ENCODE assay signal across 16 cellular contexts in the genomic region with DNA sequence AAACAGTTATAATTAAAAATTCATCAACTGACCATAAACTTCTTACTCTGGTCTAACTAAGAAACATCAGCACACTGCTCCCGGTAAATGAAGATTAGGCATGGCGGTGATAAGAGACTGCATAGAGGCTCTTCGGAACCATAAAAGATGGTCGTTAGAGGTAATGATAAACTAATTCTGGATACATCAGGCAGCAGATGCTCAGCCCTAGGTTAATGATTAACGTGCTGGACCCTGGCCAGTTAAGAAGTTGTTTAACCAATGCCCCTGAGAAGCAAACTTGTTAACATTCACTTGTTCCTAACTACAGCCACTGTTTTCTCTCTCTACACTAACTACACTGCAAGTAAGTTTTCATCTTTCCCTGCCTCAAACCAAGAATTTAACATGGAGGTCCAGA.
DNase-seq lines count a peak whose midpoint lies in the region; ATAC-seq, FAIRE-seq and TF ChIP-seq lines count a peak whose summit lies in the region.
"Had no signal": no experiment of that assay in that cellular context is flagged by ENCODE, and none has a peak within 500 bp of the region (broad histone marks: within the 10 kb centered on the region; RNA-seq: fewer than 3 reads in every experiment).

No MANE protein-coding gene starts in this region.

- no peak overlapping the region for H3K27ac Mint-ChIP-seq in CD4-positive, alpha-beta T cell
- H3K27ac Mint-ChIP-seq: HFFc6; stimulated activated naive CD8-positive, alpha-beta T cell treated with anti-CD3 and anti-CD28 coated beads, Interleukin-15, amount 100 ng/mL, for 72 hours had no signal

- H3K9me3 Mint-ChIP-seq in CD4-positive, alpha-beta T cell = no peaks in the 10 kb centered on the region
- H3K9me3 Mint-ChIP-seq: HFFc6; stimulated activated naive CD8-positive, alpha-beta T cell treated with anti-CD3 and anti-CD28 coated beads, Interleukin-15, amount 100 ng/mL, for 72 hours had no signal

- H3K36me3 Mint-ChIP-seq in CD4-positive, alpha-beta T cell (ENCODE audit: low read depth) = no peaks in the 10 kb centered on the region

- peaks cover 5% of the 10 kb centered on the region for H3K27me3 Mint-ChIP-seq in CD4-positive, alpha-beta T cell

- H3K36me3 ChIP-seq in liver (ENCODE audit: control insufficient read depth in 4 of 4, insufficient read depth in 3 of 4, low read depth in 1 of 4, low read length in 3 of 4) = no peaks in the 10 kb centered on the region
- no peaks in the 10 kb centered on the region for H3K36me3 ChIP-seq in stomach smooth muscle (ENCODE audit: control insufficient read depth in 2 of 2, insufficient read depth in 2 of 2, low read length in 2 of 2)

- intact Hi-C loops in CD4-positive, alpha-beta T cell (cut with DNase I, micrococcal nuclease) = no loop called here

- peak; percentile 15 for DNase-seq in HuH-7.5 (ENCODE audit: low spot score)
- DNase-seq in GM12891 (ENCODE audit: insufficient read length, low spot score) = no peak
- no peak for DNase-seq in CD4-positive, alpha-beta T cell
- DNase-seq in NOMO-1 treated with DMSO at 0.1 percent for 48 hours (lab: John Stamatoyannopoulos, UW; ENCODE audit: unreplicated experiment) = no peak
- no peak for DNase-seq in caudate nucleus (lab: John Stamatoyannopoulos, UW)
- DNase-seq: activated CD8-positive, alpha-beta memory T cell treated with anti-CD3 and anti-CD28 coated beads for 24 hours; HFFc6; KG1; NCI-H1417; NCI-H226; stimulated activated naive CD8-positive, alpha-beta T cell treated with anti-CD3 and anti-CD28 coated beads, Interleukin-15, amount 100 ng/mL, for 72 hours had no signal

- H3K9ac ChIP-seq in liver (ENCODE audit: low read depth in 1 of 2, low read length in 2 of 2) (no peak overlapping the region), stomach smooth muscle (ENCODE audit: low read length in 2 of 2) (peak overlapping the region; percentile 30 to 34)

- FAIRE-seq in colon (lab: Jason Lieb, UNC) (peak; percentile 81), GM12891 (lab: Jason Lieb, UNC) (no peak)
- FAIRE-seq: GM12892 had no signal

- H3K27ac ChIP-seq in liver (ENCODE audit: low read depth in 1 of 2, low read length in 2 of 2) (no peak overlapping the region), stomach smooth muscle (ENCODE audit: low read length) (peak overlapping the region; percentile 97), caudate nucleus (ENCODE audit: low read depth, low read length) (no peak overlapping the region)
- H3K27ac ChIP-seq in CD4-positive, alpha-beta T cell (ENCODE audit: low read depth, low read length) = no peak overlapping the region

- 25% methylated on average over 5 of the region's 5 CpGs for WGBS in liver

- POLR2A ChIA-PET in CD4-positive, alpha-beta T cell (lab: Charles Lee) = no interaction called here

- no peak overlapping the region for H3K4me3 Mint-ChIP-seq in CD4-positive, alpha-beta T cell
- H3K4me3 Mint-ChIP-seq: HFFc6; stimulated activated naive CD8-positive, alpha-beta T cell treated with anti-CD3 and anti-CD28 coated beads, Interleukin-15, amount 100 ng/mL, for 72 hours had no signal

- no peak for TF ChIP-seq RAD21 in liver (IDR thresholded peaks at IDR 0.05)

- peak overlapping the region; percentile 7 to 22 (median 20) for H3K4me3 ChIP-seq in liver (ENCODE audit: low read depth in 1 of 3, low read length in 3 of 3)
- peak overlapping the region in 1 of 2 donors; percentile 23 for H3K4me3 ChIP-seq in stomach smooth muscle (ENCODE audit: low read length in 2 of 2)
- H3K4me3 ChIP-seq: smooth muscle cell had no signal

- H3K9me3 ChIP-seq in liver (ENCODE audit: control insufficient read depth in 4 of 4, low read length in 3 of 4) = no peaks in the 10 kb centered on the region
- no peaks in the 10 kb centered on the region for H3K9me3 ChIP-seq in stomach smooth muscle (ENCODE audit: control insufficient read depth in 2 of 2, low read length in 2 of 2)
- no peaks in the 10 kb centered on the region for H3K9me3 ChIP-seq in CD4-positive, alpha-beta T cell (ENCODE audit: control insufficient read depth, low read length)

- CTCF ChIA-PET in CD4-positive, alpha-beta T cell (lab: Charles Lee) = no interaction called here

- TF ChIP-seq POLR2A in GM12891 (IDR thresholded peaks at IDR 0.05; ENCODE audit: low read depth, low read length) = no peak

- no peak for ATAC-seq in CD4-positive, alpha-beta T cell (ENCODE audit: poor library complexity)
- ATAC-seq: stimulated activated naive CD8-positive, alpha-beta T cell treated with anti-CD3 and anti-CD28 coated beads, Interleukin-15, amount 100 ng/mL, for 72 hours had no signal

- no peaks in the 10 kb centered on the region for H3K27me3 ChIP-seq in liver (ENCODE audit: control insufficient read depth in 4 of 4, insufficient read depth in 4 of 4, low read length in 3 of 4)
- no peaks in the 10 kb centered on the region for H3K27me3 ChIP-seq in stomach smooth muscle (ENCODE audit: control insufficient read depth in 1 of 2, insufficient read depth in 2 of 2, low read length in 2 of 2)
- no peaks in the 10 kb centered on the region for H3K27me3 ChIP-seq in CD4-positive, alpha-beta T cell (ENCODE audit: control insufficient read depth, insufficient read depth, low read length)

- H3K4me1 ChIP-seq in liver (ENCODE audit: control insufficient read depth in 4 of 4, insufficient read depth in 4 of 4, low read length in 3 of 4) (peaks cover 3 to 12% (median 10%) of the 10 kb centered on the region in 4 donors), stomach smooth muscle (ENCODE audit: control insufficient read depth, insufficient read depth, low read length) (peaks cover 76% of the 10 kb centered on the region)

- TF ChIP-seq CTCF in liver (IDR thresholded peaks at IDR 0.05; ENCODE audit: low read depth, low read length, missing input control) = no peak
- no peak for TF ChIP-seq CTCF in CD4-positive, alpha-beta T cell (IDR thresholded peaks at IDR 0.05)

- no peaks in the 10 kb centered on the region for H3K4me1 Mint-ChIP-seq in CD4-positive, alpha-beta T cell (ENCODE audit: low read depth)
- H3K4me1 Mint-ChIP-seq: stimulated activated naive CD8-positive, alpha-beta T cell treated with anti-CD3 and anti-CD28 coated beads, Interleukin-15, amount 100 ng/mL, for 72 hours had no signal

TF ChIP-seq in liver, 16 proteins besides CTCF, POLR2A, EP300 and RAD21 (continues in another document):
- TF ChIP-seq HNF4A (conservative IDR thresholded peaks at IDR 0.05) = peak in 1 of 2 donors; percentile 21
- peak; percentile 39 for TF ChIP-seq SP1 (IDR thresholded peaks at IDR 0.05)
- TF ChIP-seq, protein P1, sequence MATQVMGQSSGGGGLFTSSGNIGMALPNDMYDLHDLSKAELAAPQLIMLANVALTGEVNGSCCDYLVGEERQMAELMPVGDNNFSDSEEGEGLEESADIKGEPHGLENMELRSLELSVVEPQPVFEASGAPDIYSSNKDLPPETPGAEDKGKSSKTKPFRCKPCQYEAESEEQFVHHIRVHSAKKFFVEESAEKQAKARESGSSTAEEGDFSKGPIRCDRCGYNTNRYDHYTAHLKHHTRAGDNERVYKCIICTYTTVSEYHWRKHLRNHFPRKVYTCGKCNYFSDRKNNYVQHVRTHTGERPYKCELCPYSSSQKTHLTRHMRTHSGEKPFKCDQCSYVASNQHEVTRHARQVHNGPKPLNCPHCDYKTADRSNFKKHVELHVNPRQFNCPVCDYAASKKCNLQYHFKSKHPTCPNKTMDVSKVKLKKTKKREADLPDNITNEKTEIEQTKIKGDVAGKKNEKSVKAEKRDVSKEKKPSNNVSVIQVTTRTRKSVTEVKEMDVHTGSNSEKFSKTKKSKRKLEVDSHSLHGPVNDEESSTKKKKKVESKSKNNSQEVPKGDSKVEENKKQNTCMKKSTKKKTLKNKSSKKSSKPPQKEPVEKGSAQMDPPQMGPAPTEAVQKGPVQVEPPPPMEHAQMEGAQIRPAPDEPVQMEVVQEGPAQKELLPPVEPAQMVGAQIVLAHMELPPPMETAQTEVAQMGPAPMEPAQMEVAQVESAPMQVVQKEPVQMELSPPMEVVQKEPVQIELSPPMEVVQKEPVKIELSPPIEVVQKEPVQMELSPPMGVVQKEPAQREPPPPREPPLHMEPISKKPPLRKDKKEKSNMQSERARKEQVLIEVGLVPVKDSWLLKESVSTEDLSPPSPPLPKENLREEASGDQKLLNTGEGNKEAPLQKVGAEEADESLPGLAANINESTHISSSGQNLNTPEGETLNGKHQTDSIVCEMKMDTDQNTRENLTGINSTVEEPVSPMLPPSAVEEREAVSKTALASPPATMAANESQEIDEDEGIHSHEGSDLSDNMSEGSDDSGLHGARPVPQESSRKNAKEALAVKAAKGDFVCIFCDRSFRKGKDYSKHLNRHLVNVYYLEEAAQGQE (IDR thresholded peaks at IDR 0.05) = no peak
- no peak for TF ChIP-seq FOXA1 (IDR thresholded peaks at IDR 0.05)
- TF ChIP-seq YY1 (IDR thresholded peaks at IDR 0.05) = peak; percentile 80
- TF ChIP-seq JUND (IDR thresholded peaks at IDR 0.05) = no peak

TF ChIP-seq in GM12891, 5 proteins besides CTCF, POLR2A, EP300 and RAD21:
- TF ChIP-seq TAF1 (IDR thresholded peaks at IDR 0.05; ENCODE audit: low read depth, low read length) = no peak
- TF ChIP-seq POLR2AphosphoS5 (IDR thresholded peaks at IDR 0.05; ENCODE audit: low read depth, low read length) = no peak
- TF ChIP-seq PAX5 (IDR thresholded peaks at IDR 0.05; ENCODE audit: insufficient read depth, low read length, severe bottlenecking) = no peak
- no peak for TF ChIP-seq POU2F2 (IDR thresholded peaks at IDR 0.05; ENCODE audit: low read depth, low read length)
- TF ChIP-seq SPI1 (IDR thresholded peaks at IDR 0.05; ENCODE audit: low read depth, low read length) = no peak
TF ChIP-seq in GM12891: peak in this region for 0.

Comparison
In these comparisons a context has a peak if more than half of its experiments do, and no peak if none do; other contexts are left out.
1. H3K9ac ChIP-seq: peak in stomach smooth muscle (2 of 2); none in liver (0 of 2).